In genomic region chrX:77719388-77719787, GRCh38 we compare ENCODE assay signal across 21 cellular contexts.
DNase-seq lines count a peak whose midpoint lies in the region; ATAC-seq and TF ChIP-seq lines count a peak whose summit lies in the region.
"Had no signal": no experiment of that assay in that cellular context is flagged by ENCODE, and none has a peak within 500 bp of the region (broad histone marks: within the 10 kb centered on the region; RNA-seq: fewer than 3 reads in every experiment).

No MANE protein-coding gene starts in this region.

- no peak for ATAC-seq in effector memory CD8-positive, alpha-beta T cell (replicated peaks)
- ATAC-seq in natural killer cell treated with Interleukin-12 subunit alpha and Interleukin-12 subunit beta and Interleukin-15 and Interleukin-18, amount 100 ng/mL, for 72 hours, result no peak
- ATAC-seq in HG02973 (IDR thresholded peaks at IDR 0.05; ENCODE audit: unreplicated experiment) (no peak), HG03025 (IDR thresholded peaks at IDR 0.05; ENCODE audit: low FRiP score, unreplicated experiment) (no peak)
- ATAC-seq: GM12878 had no signal

- intact Hi-C loops in activated naive CD4-positive, alpha-beta T cell treated with anti-CD3 and anti-CD28 coated beads for 36 hours (cut with micrococcal nuclease), result no loop called here

- peaks cover 60% of the 10 kb centered on the region for H3K4me1 Mint-ChIP-seq in activated naive CD4-positive, alpha-beta T cell treated with anti-CD3 and anti-CD28 coated beads, Interleukin-2, amount 50 U/mL, for 24 hours
- peaks cover 34% of the 10 kb centered on the region for H3K4me1 Mint-ChIP-seq in activated naive CD4-positive, alpha-beta T cell treated with anti-CD3 and anti-CD28 coated beads for 36 hours (ENCODE audit: low read depth)
- H3K4me1 Mint-ChIP-seq in effector memory CD8-positive, alpha-beta T cell (ENCODE audit: low read depth in 2 of 2), result peaks cover 27 to 44% of the 10 kb centered on the region in 2 donors
- peaks cover 26 to 28% of the 10 kb centered on the region in 2 donors for H3K4me1 Mint-ChIP-seq in natural killer cell treated with Interleukin-12 subunit alpha and Interleukin-12 subunit beta and Interleukin-15 and Interleukin-18, amount 100 ng/mL, for 72 hours (ENCODE audit: low read depth in 2 of 2)

- CTCF ChIA-PET in activated naive CD4-positive, alpha-beta T cell treated with anti-CD3 and anti-CD28 coated beads for 36 hours (lab: Charles Lee), result no interaction called here

- peak overlapping the region; percentile 79 for H3K27ac Mint-ChIP-seq in activated naive CD4-positive, alpha-beta T cell treated with anti-CD3 and anti-CD28 coated beads, Interleukin-2, amount 50 U/mL, for 24 hours
- no peak overlapping the region for H3K27ac Mint-ChIP-seq in activated naive CD4-positive, alpha-beta T cell treated with anti-CD3 and anti-CD28 coated beads for 36 hours
- peak overlapping the region; percentile 23 to 62 for H3K27ac Mint-ChIP-seq in effector memory CD8-positive, alpha-beta T cell
- peak overlapping the region in 1 of 2 donors; percentile 2 for H3K27ac Mint-ChIP-seq in natural killer cell treated with Interleukin-12 subunit alpha and Interleukin-12 subunit beta and Interleukin-15 and Interleukin-18, amount 100 ng/mL, for 72 hours
- H3K27ac Mint-ChIP-seq: H9, HFFc6 had no signal

- in situ Hi-C loops in KBM-7 (cut with MboI; ENCODE audit: low pct_unique_long_range_greater_than_20kb, low sequenced_read_pairs), result no loop called here

- peak overlapping the region; percentile 18; the same call in 1 of the 2 replicates for H3K4me3 ChIP-seq in LNCaP clone FGC (ENCODE audit: low read depth, low read length)
- H3K4me3 ChIP-seq: GM12878, Peyer's patch had no signal

- no peaks in the 10 kb centered on the region for H3K27me3 Mint-ChIP-seq in activated naive CD4-positive, alpha-beta T cell treated with anti-CD3 and anti-CD28 coated beads, Interleukin-2, amount 50 U/mL, for 24 hours
- no peaks in the 10 kb centered on the region for H3K27me3 Mint-ChIP-seq in activated naive CD4-positive, alpha-beta T cell treated with anti-CD3 and anti-CD28 coated beads for 36 hours (ENCODE audit: low read depth)
- H3K27me3 Mint-ChIP-seq in effector memory CD8-positive, alpha-beta T cell, result no peaks in the 10 kb centered on the region
- H3K27me3 Mint-ChIP-seq in natural killer cell treated with Interleukin-12 subunit alpha and Interleukin-12 subunit beta and Interleukin-15 and Interleukin-18, amount 100 ng/mL, for 72 hours, result peaks cover 0 to 2% of the 10 kb centered on the region in 2 donors

- peaks cover 1% of the 10 kb centered on the region for H3K36me3 Mint-ChIP-seq in activated naive CD4-positive, alpha-beta T cell treated with anti-CD3 and anti-CD28 coated beads, Interleukin-2, amount 50 U/mL, for 24 hours
- H3K36me3 Mint-ChIP-seq in activated naive CD4-positive, alpha-beta T cell treated with anti-CD3 and anti-CD28 coated beads for 36 hours (ENCODE audit: low read depth), result peaks cover 11% of the 10 kb centered on the region
- peaks cover 13% of the 10 kb centered on the region for H3K36me3 Mint-ChIP-seq in effector memory CD8-positive, alpha-beta T cell (ENCODE audit: insufficient read depth)
- no peaks in the 10 kb centered on the region for H3K36me3 Mint-ChIP-seq in natural killer cell treated with Interleukin-12 subunit alpha and Interleukin-12 subunit beta and Interleukin-15 and Interleukin-18, amount 100 ng/mL, for 72 hours

- DNase-seq in activated naive CD4-positive, alpha-beta T cell treated with anti-CD3 and anti-CD28 coated beads for 36 hours, result no peak
- DNase-seq in LNCaP clone FGC (ENCODE audit: low read depth), result no peak
- no peak for DNase-seq in effector memory CD8-positive, alpha-beta T cell
- DNase-seq in natural killer cell treated with Interleukin-12 subunit alpha and Interleukin-12 subunit beta and Interleukin-15 and Interleukin-18, amount 100 ng/mL, for 72 hours (ENCODE audit: low spot score), result no peak
- no peak for DNase-seq in KBM-7
- DNase-seq: BE2C, DND-41, H9, HFFc6, KG1, NCI-H1105, NCI-H146, NCI-H2029, NCI-H226, NCI-H510A treated with DMSO at 0.1 percent for 48 hours, NCI-H82, Peyer's patch had no signal

- H3K9me3 Mint-ChIP-seq in activated naive CD4-positive, alpha-beta T cell treated with anti-CD3 and anti-CD28 coated beads, Interleukin-2, amount 50 U/mL, for 24 hours, result no peaks in the 10 kb centered on the region
- peaks cover 4% of the 10 kb centered on the region for H3K9me3 Mint-ChIP-seq in activated naive CD4-positive, alpha-beta T cell treated with anti-CD3 and anti-CD28 coated beads for 36 hours
- H3K9me3 Mint-ChIP-seq in effector memory CD8-positive, alpha-beta T cell, result no peaks in the 10 kb centered on the region
- no peaks in the 10 kb centered on the region for H3K9me3 Mint-ChIP-seq in natural killer cell treated with Interleukin-12 subunit alpha and Interleukin-12 subunit beta and Interleukin-15 and Interleukin-18, amount 100 ng/mL, for 72 hours
- H3K9me3 Mint-ChIP-seq: HFFc6 had no signal

- H3K4me3 Mint-ChIP-seq in activated naive CD4-positive, alpha-beta T cell treated with anti-CD3 and anti-CD28 coated beads, Interleukin-2, amount 50 U/mL, for 24 hours, result no peak overlapping the region
- no peak overlapping the region for H3K4me3 Mint-ChIP-seq in activated naive CD4-positive, alpha-beta T cell treated with anti-CD3 and anti-CD28 coated beads for 36 hours
- peak overlapping the region; percentile 8 to 73 for H3K4me3 Mint-ChIP-seq in effector memory CD8-positive, alpha-beta T cell
- H3K4me3 Mint-ChIP-seq in natural killer cell treated with Interleukin-12 subunit alpha and Interleukin-12 subunit beta and Interleukin-15 and Interleukin-18, amount 100 ng/mL, for 72 hours, result peak overlapping the region; percentile 8
- H3K4me3 Mint-ChIP-seq: H9, HFFc6 had no signal

- TF ChIP-seq CTCF in LNCaP clone FGC (IDR thresholded peaks at IDR 0.05; ENCODE audit: control insufficient read depth, extremely low read depth, insufficient read depth), result no peak

Comparison
In these comparisons a context has a peak if more than half of its experiments do, and no peak if none do; other contexts are left out.
1. H3K4me3 Mint-ChIP-seq: peak in effector memory CD8-positive, alpha-beta T cell (2 of 2) and natural killer cell treated with Interleukin-12 subunit alpha and Interleukin-12 subunit beta and Interleukin-15 and Interleukin-18, amount 100 ng/mL, for 72 hours (single experiment); none in activated naive CD4-positive, alpha-beta T cell treated with anti-CD3 and anti-CD28 coated beads, Interleukin-2, amount 50 U/mL, for 24 hours (single experiment) and activated naive CD4-positive, alpha-beta T cell treated with anti-CD3 and anti-CD28 coated beads for 36 hours (single experiment).